8 cellular contexts compared by ENCODE assay signal in the genomic region with DNA sequence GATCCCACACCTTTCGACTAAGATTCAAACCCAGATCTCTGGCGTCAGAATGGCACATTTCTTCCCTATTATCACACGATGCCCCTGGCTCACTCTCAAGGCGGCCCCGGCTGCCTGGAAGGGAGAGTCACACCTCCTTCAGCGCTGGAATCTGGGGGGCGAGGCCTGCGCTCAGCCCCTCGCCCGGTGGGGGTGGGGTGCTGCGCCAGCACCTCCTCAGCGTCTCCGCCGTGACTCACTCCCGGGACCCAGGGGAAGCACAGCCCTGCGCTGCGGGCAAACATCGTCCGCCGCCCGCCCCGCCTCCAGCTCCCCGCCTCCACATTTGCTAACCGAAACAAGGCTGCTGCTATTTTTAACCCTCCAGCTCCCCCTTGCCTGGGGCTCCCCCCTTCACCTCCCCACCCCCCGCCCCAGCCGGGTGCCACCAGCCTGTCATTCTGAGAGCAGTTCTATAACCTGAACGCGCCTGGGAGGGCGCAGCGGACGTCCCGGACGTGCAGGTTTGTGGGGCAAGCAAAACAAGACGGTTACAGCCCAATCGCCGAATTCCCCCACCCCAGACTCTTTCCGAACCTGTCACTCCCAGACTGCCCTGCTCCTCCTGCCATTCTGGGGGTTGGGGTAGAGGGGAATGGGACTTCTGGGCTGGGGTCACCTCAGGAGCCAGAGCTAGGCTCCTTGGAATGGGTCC. TPM values are rescaled to one million over a fixed set of nuclear protein-coding genes. Genes with fewer than 3 reads are reported as not detected.
DNase-seq lines count a peak whose midpoint lies in the region; ATAC-seq and TF ChIP-seq lines count a peak whose summit lies in the region.

No MANE protein-coding gene starts in this region.

- peak overlapping the region; percentile 98 for H3K4me3 Mint-ChIP-seq in activated naive CD8-positive, alpha-beta T cell treated with anti-CD3 and anti-CD28 coated beads for 36 hours

- H3K27ac Mint-ChIP-seq in activated naive CD8-positive, alpha-beta T cell treated with anti-CD3 and anti-CD28 coated beads for 36 hours = peak overlapping the region; percentile 99

- no peaks in the 10 kb centered on the region for H3K27me3 Mint-ChIP-seq in activated naive CD8-positive, alpha-beta T cell treated with anti-CD3 and anti-CD28 coated beads for 36 hours

- H3K27ac ChIP-seq in AG04450 (ENCODE audit: low read depth, low read length) (peak overlapping the region; percentile 94), cardiac muscle cell (peak overlapping the region; percentile 92), prostate gland (peak overlapping the region; percentile 83 to 93), urinary bladder (ENCODE audit: low read depth) (peak overlapping the region; percentile 96)

- H3K4me1 Mint-ChIP-seq in activated naive CD8-positive, alpha-beta T cell treated with anti-CD3 and anti-CD28 coated beads for 36 hours = peaks cover 78% of the 10 kb centered on the region

- peak overlapping the region; percentile 44 for H3K4me3 ChIP-seq in AG04450 (ENCODE audit: low read depth, low read length)
- H3K4me3 ChIP-seq in cardiac muscle cell = peak overlapping the region; percentile 15
- H3K4me3 ChIP-seq in prostate gland = peak overlapping the region; percentile 13 to 31
- peak overlapping the region; percentile 17 for H3K4me3 ChIP-seq in urinary bladder (ENCODE audit: low read depth, low read length)

- POLR2A ChIA-PET in AG04450 (lab: Yijun Ruan, JAX) = interaction anchor here (0.6 to 2.0 kb wide), 4 partner anchors 16 to 150 kb away, joined by 4 to 6 read pairs (median 4); a partner anchor contains a TSS

- CTCF ChIA-PET in AG04450 (lab: Charles Lee) = interaction anchor here (1.0 to 2.1 kb wide), 5 partner anchors 12 to 33 kb away, joined by 3 to 6 read pairs (median 5); no protein-coding TSS in a partner anchor

- ATAC-seq in HG03378 (IDR thresholded peaks at IDR 0.05; ENCODE audit: unreplicated experiment) (peak; percentile 42), SK-N-SH treated with all-trans-retinoic acid at 6 μM for 48 hours (peak; percentile 76)

- H3K27me3 ChIP-seq in AG04450 (ENCODE audit: control insufficient read depth, insufficient read depth, low read length) = no peaks in the 10 kb centered on the region
- H3K27me3 ChIP-seq in cardiac muscle cell = no peaks in the 10 kb centered on the region
- no peaks in the 10 kb centered on the region for H3K27me3 ChIP-seq in prostate gland (replicated peaks; ENCODE audit: insufficient read depth)

- DNase-seq in AG04450 (ENCODE audit: low read depth, low spot score) (no peak), GM19238 (ENCODE audit: insufficient read length, low spot score) (peak; percentile 88), cardiac muscle cell (ENCODE audit: low read depth in 1 of 2, low spot score in 1 of 2) (peak; percentile 91 to 94), prostate gland (ENCODE audit: low spot score) (peak; percentile 86)
- DNase-seq in activated naive CD8-positive, alpha-beta T cell treated with anti-CD3 and anti-CD28 coated beads for 36 hours = peak; percentile 94

- no peaks in the 10 kb centered on the region for H3K9me3 Mint-ChIP-seq in activated naive CD8-positive, alpha-beta T cell treated with anti-CD3 and anti-CD28 coated beads for 36 hours

- no peak for TF ChIP-seq POLR2A in prostate gland (IDR thresholded peaks at IDR 0.05)

- intact Hi-C loops in prostate gland (cut with DNase I) = loop anchor here (2.0 kb wide), 1 partner anchor 40 kb away; a partner anchor contains a TSS

- H3K4me1 ChIP-seq in cardiac muscle cell (ENCODE audit: low read depth) (peaks cover 74% of the 10 kb centered on the region), prostate gland (replicated peaks) (peaks cover 29% of the 10 kb centered on the region), urinary bladder (ENCODE audit: insufficient read depth) (no peaks in the 10 kb centered on the region)

- TF ChIP-seq CTCF in AG04450 (IDR thresholded peaks at IDR 0.05; ENCODE audit: low read depth, low read length) = no peak
- no peak for TF ChIP-seq CTCF in cardiac muscle cell (IDR thresholded peaks at IDR 0.05; ENCODE audit: low read depth, low read length)
- TF ChIP-seq CTCF in prostate gland (IDR thresholded peaks at IDR 0.05) = no peak

- peaks cover 72% of the 10 kb centered on the region for H3K36me3 Mint-ChIP-seq in activated naive CD8-positive, alpha-beta T cell treated with anti-CD3 and anti-CD28 coated beads for 36 hours

- no peaks in the 10 kb centered on the region for H3K9me3 ChIP-seq in AG04450 (ENCODE audit: control insufficient read depth, insufficient read depth, low read length)
- H3K9me3 ChIP-seq in cardiac muscle cell (ENCODE audit: low read depth) = no peaks in the 10 kb centered on the region
- no peaks in the 10 kb centered on the region for H3K9me3 ChIP-seq in prostate gland

- no peaks in the 10 kb centered on the region for H3K36me3 ChIP-seq in cardiac muscle cell
- no peaks in the 10 kb centered on the region for H3K36me3 ChIP-seq in prostate gland
- no peaks in the 10 kb centered on the region for H3K36me3 ChIP-seq in urinary bladder (ENCODE audit: insufficient read depth)

- under 1% methylated on average over 37 of the region's 37 CpGs for whole genome bisulfite sequencing in prostate gland
- WGBS in urinary bladder = under 1% methylated on average over 37 of the region's 37 CpGs

TF ChIP-seq in SK-N-SH treated with all-trans-retinoic acid at 6 μM for 48 hours, 23 proteins besides CTCF, POLR2A, EP300 and RAD21:
- TF ChIP-seq TOX (CRISPR knock-in tag; IDR thresholded peaks at IDR 0.05; ENCODE audit: borderline replicate concordance) (no peak), ZFP3 (CRISPR knock-in tag; IDR thresholded peaks at IDR 0.05) (0 out of 2 replicates have a peak, but pooled peaks have one; percentile 45)
- TF ChIP-seq, protein P1, sequence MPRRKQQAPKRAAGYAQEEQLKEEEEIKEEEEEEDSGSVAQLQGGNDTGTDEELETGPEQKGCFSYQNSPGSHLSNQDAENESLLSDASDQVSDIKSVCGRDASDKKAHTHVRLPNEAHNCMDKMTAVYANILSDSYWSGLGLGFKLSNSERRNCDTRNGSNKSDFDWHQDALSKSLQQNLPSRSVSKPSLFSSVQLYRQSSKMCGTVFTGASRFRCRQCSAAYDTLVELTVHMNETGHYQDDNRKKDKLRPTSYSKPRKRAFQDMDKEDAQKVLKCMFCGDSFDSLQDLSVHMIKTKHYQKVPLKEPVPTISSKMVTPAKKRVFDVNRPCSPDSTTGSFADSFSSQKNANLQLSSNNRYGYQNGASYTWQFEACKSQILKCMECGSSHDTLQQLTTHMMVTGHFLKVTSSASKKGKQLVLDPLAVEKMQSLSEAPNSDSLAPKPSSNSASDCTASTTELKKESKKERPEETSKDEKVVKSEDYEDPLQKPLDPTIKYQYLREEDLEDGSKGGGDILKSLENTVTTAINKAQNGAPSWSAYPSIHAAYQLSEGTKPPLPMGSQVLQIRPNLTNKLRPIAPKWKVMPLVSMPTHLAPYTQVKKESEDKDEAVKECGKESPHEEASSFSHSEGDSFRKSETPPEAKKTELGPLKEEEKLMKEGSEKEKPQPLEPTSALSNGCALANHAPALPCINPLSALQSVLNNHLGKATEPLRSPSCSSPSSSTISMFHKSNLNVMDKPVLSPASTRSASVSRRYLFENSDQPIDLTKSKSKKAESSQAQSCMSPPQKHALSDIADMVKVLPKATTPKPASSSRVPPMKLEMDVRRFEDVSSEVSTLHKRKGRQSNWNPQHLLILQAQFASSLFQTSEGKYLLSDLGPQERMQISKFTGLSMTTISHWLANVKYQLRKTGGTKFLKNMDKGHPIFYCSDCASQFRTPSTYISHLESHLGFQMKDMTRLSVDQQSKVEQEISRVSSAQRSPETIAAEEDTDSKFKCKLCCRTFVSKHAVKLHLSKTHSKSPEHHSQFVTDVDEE (CRISPR knock-in tag; IDR thresholded peaks at IDR 0.05) = no peak

RNA-seq across cellular contexts. Expression of a gene that starts 6.8 kb away (rescaled TPM):
- polyA plus RNA-seq in AG04450 (2011; rRNA removed) = 17.1 and 22.1 TPM in 2 replicates
- 22.5 and 25.5 TPM in 2 replicates for polyA minus RNA-seq in AG04450 (2011; rRNA and poly(A)+ RNA removed)
- total RNA-seq in activated naive CD8-positive, alpha-beta T cell treated with anti-CD3 and anti-CD28 coated beads for 36 hours = 100 to 1,000 TPM; 233 to 246 TPM
- 43.3 and 93.0 TPM in 2 replicates for total RNA-seq in cardiac muscle cell
- 43.7 and 55.9 TPM in 2 replicates for polyA plus RNA-seq in cardiac muscle cell
- total RNA-seq in prostate gland = 10 to 100 TPM; 39.5 to 67.7 TPM
- total RNA-seq in urinary bladder = 26.8 TPM
- 92.4 TPM for polyA plus RNA-seq in urinary bladder

RNA-seq across cellular contexts. Expression of a gene that starts 39.9 kb away (rescaled TPM):
- polyA plus RNA-seq in AG04450 (2011; rRNA removed) = 7.8 and 9.0 TPM in 2 replicates
- polyA minus RNA-seq in AG04450 (2011; rRNA and poly(A)+ RNA removed) = 9.3 and 12.2 TPM in 2 replicates
- total RNA-seq in activated naive CD8-positive, alpha-beta T cell treated with anti-CD3 and anti-CD28 coated beads for 36 hours = 1 to 10 TPM; 5.4 to 6.0 TPM
- 23.3 and 26.2 TPM in 2 replicates for total RNA-seq in cardiac muscle cell
- 28.9 and 29.2 TPM in 2 replicates for polyA plus RNA-seq in cardiac muscle cell
- 10 to 100 TPM; 39.0 to 52.5 TPM for total RNA-seq in prostate gland
- 8.6 TPM for total RNA-seq in urinary bladder
- polyA plus RNA-seq in urinary bladder = 31.1 TPM

RNA-seq across cellular contexts. Expression of a gene that starts 54.3 kb away (rescaled TPM):
- polyA plus RNA-seq in AG04450 (2011; rRNA removed) (1.7 and 2.1 TPM in 2 replicates), cardiac muscle cell (3.3 and 5.5 TPM in 2 replicates), urinary bladder (38.7 TPM)
- polyA minus RNA-seq in AG04450 (2011; rRNA and poly(A)+ RNA removed) = 2.7 and 3.4 TPM in 2 replicates
- under 1 TPM; 0.27 to 0.54 TPM for total RNA-seq in activated naive CD8-positive, alpha-beta T cell treated with anti-CD3 and anti-CD28 coated beads for 36 hours
- total RNA-seq in cardiac muscle cell (3.8 and 8.8 TPM in 2 replicates), prostate gland (10 to 100 TPM; 19.1 to 28.5 TPM), urinary bladder (17.2 TPM)
